ENCODE assay signal across 8 cellular contexts in genomic region chr16:4693956-4694663, GRCh38. TPM values are rescaled to one million over a fixed set of nuclear protein-coding genes. Genes with fewer than 3 reads are reported as not detected.
DNase-seq lines count a peak whose midpoint lies in the region; TF ChIP-seq lines count a peak whose summit lies in the region.

No MANE protein-coding gene starts in this region.

- H3K4me3 ChIP-seq in epithelial cell of esophagus (ENCODE audit: low read length) (peak overlapping the region; percentile 64), mucosa of rectum (ENCODE audit: low read length in 2 of 2) (peak overlapping the region; percentile 79 to 96), tibial artery (peak overlapping the region; percentile 80 to 99)

- H3K36me3 ChIP-seq in mucosa of rectum (ENCODE audit: control insufficient read depth in 2 of 2, insufficient read depth in 2 of 2, low read length in 2 of 2) (peaks cover 25 to 31% of the 10 kb centered on the region in 2 donors), tibial artery (peaks cover 7 to 61% (median 44%) of the 10 kb centered on the region in 3 donors)

- TF ChIP-seq CTCF in epithelial cell of esophagus (IDR thresholded peaks at IDR 0.05; ENCODE audit: insufficient read depth, low read depth, low read length, missing control alignments) (no peak), tibial artery (IDR thresholded peaks at IDR 0.05) (no peak)

- H3K27ac Mint-ChIP-seq in IgD-negative memory B cell = peak overlapping the region in 2 of 3 donors; percentile 82 to 87

- H3K27ac ChIP-seq in mucosa of rectum (ENCODE audit: low read depth in 2 of 2, low read length in 2 of 2) (peak overlapping the region; percentile 87 to 93), tibial artery (peak overlapping the region; percentile 86 to 94)

- H3K4me1 ChIP-seq in mucosa of rectum (ENCODE audit: control insufficient read depth in 2 of 2, insufficient read depth in 2 of 2, low read length in 2 of 2) (peaks cover 16 to 19% of the 10 kb centered on the region in 2 donors), tibial artery (peaks cover 0 to 41% (median 16%) of the 10 kb centered on the region in 4 donors)

- no peaks in the 10 kb centered on the region for H3K9me3 Mint-ChIP-seq in IgD-negative memory B cell

- no peaks in the 10 kb centered on the region for H3K27me3 ChIP-seq in mucosa of rectum (ENCODE audit: control insufficient read depth in 2 of 2, insufficient read depth in 2 of 2, low read length in 2 of 2)
- H3K27me3 ChIP-seq in tibial artery = no peaks in the 10 kb centered on the region

- no peaks in the 10 kb centered on the region for H3K36me3 Mint-ChIP-seq in IgD-negative memory B cell

- DNase-seq in NCI-H748 (lab: John Stamatoyannopoulos, UW; ENCODE audit: unreplicated experiment) (peak; percentile 46), NCI-H748 treated with DMSO at 0.1 percent for 48 hours (lab: John Stamatoyannopoulos, UW) (no peak), epithelial cell of esophagus (ENCODE audit: low read depth) (peak; percentile 38), tibial artery (peak in 1 of 2 donors; percentile 78), SKM-1 (lab: John Stamatoyannopoulos, UW; ENCODE audit: unreplicated experiment) (no peak)
- DNase-seq in activated CD8-positive, alpha-beta memory T cell treated with anti-CD3 and anti-CD28 coated beads for 24 hours = peak; percentile 75

- intact Hi-C loops in tibial artery (cut with DNase I; ENCODE audit: low total_unique reads) = no loop called here

- peaks cover 0 to 8% (median 6%) of the 10 kb centered on the region in 3 donors for H3K4me1 Mint-ChIP-seq in IgD-negative memory B cell

- peak overlapping the region; percentile 84 to 91 (median 86) for H3K4me3 Mint-ChIP-seq in IgD-negative memory B cell

- H3K9ac ChIP-seq in mucosa of rectum (ENCODE audit: low read depth in 1 of 2, low read length in 2 of 2) = peak overlapping the region; percentile 79 to 89

- H3K9me3 ChIP-seq in mucosa of rectum (ENCODE audit: control insufficient read depth in 2 of 2, low read length in 2 of 2) (no peaks in the 10 kb centered on the region), tibial artery (no peaks in the 10 kb centered on the region)

- H3K27me3 Mint-ChIP-seq in IgD-negative memory B cell = no peaks in the 10 kb centered on the region

RNA-seq across cellular contexts. Expression of gene NUDT16L1, which starts 0.7 kb away (rescaled TPM):
- polyA plus RNA-seq in IgD-negative memory B cell = 74.0 TPM

RNA-seq across cellular contexts. Expression of gene ANKS3, which starts 40.0 kb away (rescaled TPM):
- 5.3 TPM for polyA plus RNA-seq in IgD-negative memory B cell

RNA-seq across cellular contexts. Expression of gene DNAAF8, which starts 40.2 kb away (rescaled TPM):
- polyA plus RNA-seq in IgD-negative memory B cell = 0.35 TPM

Comparison
In these comparisons a context has a peak if more than half of its experiments do, and no peak if none do; other contexts are left out.
1. DNase-seq: peak in NCI-H748 (single experiment), activated CD8-positive, alpha-beta memory T cell treated with anti-CD3 and anti-CD28 coated beads for 24 hours (single experiment) and epithelial cell of esophagus (single experiment); none in NCI-H748 treated with DMSO at 0.1 percent for 48 hours (single experiment) and SKM-1 (single experiment).
2. Peak in every context shown above with its lines, with median percentiles within 50 percentile points of each other: H3K4me3 ChIP-seq.